ENCODE assay signal across 30 cellular contexts in genomic region chr11:64472593-64473455, GRCh38.
DNase-seq lines count a peak whose midpoint lies in the region; ATAC-seq, FAIRE-seq and TF ChIP-seq lines count a peak whose summit lies in the region.
"Had no signal": no experiment of that assay in that cellular context is flagged by ENCODE, and none has a peak within 500 bp of the region (broad histone marks: within the 10 kb centered on the region; RNA-seq: fewer than 3 reads in every experiment).

No MANE protein-coding gene starts in this region.

- no peak overlapping the region for H3K4me3 Mint-ChIP-seq in neural progenitor cell
- H3K4me3 Mint-ChIP-seq: activated T-helper 1 cell treated with anti-CD3 and anti-CD28 coated beads, Interleukin-12 subunit alpha, Interleukin-12 subunit beta, Interleukin-2, Interleukin-4 antibody, amounts not matched to agents 30 ng/mL and 10 ng/mL and 1 ng/mL, durations not matched to agents 14 hours and 24 hours and 36 hours; stimulated activated naive CD8-positive, alpha-beta T cell treated with anti-CD3 and anti-CD28 coated beads, Interleukin-15, Interleukin-2, amounts not matched to agents 100 ng/mL and 50 ng/mL, for 24 hours had no signal

- CTCF ChIA-PET in HepG2 (lab: Yijun Ruan, JAX; ENCODE audit: low intra/inter-chr PET ratio, low total read pairs), result no interaction called here

- peaks cover 13% of the 10 kb centered on the region for H3K27me3 Mint-ChIP-seq in neural progenitor cell (ENCODE audit: insufficient read depth, low read depth)

- TF ChIP-seq POLR2A in HepG2 (IDR thresholded peaks at IDR 0.05; ENCODE audit: insufficient read depth in 1 of 2, low read depth in 2 of 2, low read length in 2 of 2) (no peak), prostate gland (IDR thresholded peaks at IDR 0.05) (no peak)

- peaks cover 6% of the 10 kb centered on the region for H3K4me1 Mint-ChIP-seq in neural progenitor cell

- TF ChIP-seq EP300 in Ishikawa (IDR thresholded peaks at IDR 0.05; ENCODE audit: borderline replicate concordance) (no peak), HepG2 (IDR thresholded peaks at IDR 0.05; ENCODE audit: low read depth in 2 of 2, low read length in 2 of 2) (no peak), HepG2 (CRISPR knock-in tag; IDR thresholded peaks at IDR 0.05; ENCODE audit: borderline replicate concordance) (no peak)

- intact Hi-C loops in HepG2 (cut with micrococcal nuclease; ENCODE audit: unreplicated experiment), result no loop called here
- intact Hi-C loops in prostate gland (cut with DNase I), result no loop called here

- BruUV-seq in HepG2 (replicated peaks; lab: Mats Ljungman, UMichigan), result no TSS peak

- H3K36me3 ChIP-seq in HepG2 (replicated peaks in 1 of 2; ENCODE audit: control insufficient read depth in 1 of 2, insufficient read depth in 2 of 2, low read length in 2 of 2) (no peaks in the 10 kb centered on the region), prostate gland (no peaks in the 10 kb centered on the region), neural progenitor cell (no peaks in the 10 kb centered on the region)
- H3K36me3 ChIP-seq: left lung, SJCRH30, spleen had no signal

- no peak for FAIRE-seq in HepG2 (lab: Jason Lieb, UNC)
- FAIRE-seq: bronchial epithelial cell, colon, GM18507, H54 had no signal

- H3K27ac Mint-ChIP-seq in neural progenitor cell, result no peak overlapping the region
- H3K27ac Mint-ChIP-seq: activated T-helper 1 cell treated with anti-CD3 and anti-CD28 coated beads, Interleukin-12 subunit alpha, Interleukin-12 subunit beta, Interleukin-2, Interleukin-4 antibody, amounts not matched to agents 30 ng/mL and 10 ng/mL and 1 ng/mL, durations not matched to agents 14 hours and 24 hours and 36 hours; stimulated activated naive CD8-positive, alpha-beta T cell treated with anti-CD3 and anti-CD28 coated beads, Interleukin-15, Interleukin-2, amounts not matched to agents 100 ng/mL and 50 ng/mL, for 24 hours had no signal

- DNase-seq in NCI-H69 (lab: John Stamatoyannopoulos, UW) (peak; percentile 62), astrocyte of the hippocampus (ENCODE audit: low read depth, low spot score) (peak; percentile 44), HepG2 (ENCODE audit: low spot score) (no peak), prostate gland (ENCODE audit: low spot score) (no peak), 8988T (no peak), neural progenitor cell (ENCODE audit: low spot score) (no peak)
- DNase-seq in activated CD4-positive, CD25-positive, alpha-beta regulatory T cell (lab: John Stamatoyannopoulos, UW), result no peak
- DNase-seq: activated CD4-positive, alpha-beta T cell treated with anti-CD3 and anti-CD28 coated beads, Interleukin-2, amount 50 U/mL, for 4 hours; activated CD8-positive, alpha-beta memory T cell treated with anti-CD3 and anti-CD28 coated beads, Interleukin-2, amount 50 U/mL, for 4 hours; activated naive CD4-positive, alpha-beta T cell treated with Interleukin-2 at 50 U/mL for 16 hours; effector CD8-positive, alpha-beta T cell; KBM-7; left lung; NCI-H1930; NCI-H2171 treated with DMSO at 0.1 percent for 48 hours; NCI-H524 treated with DMSO at 0.1 percent for 48 hours; right cardiac atrium; SJCRH30; spleen; stimulated activated CD8-positive, alpha-beta memory T cell treated with anti-CD3 and anti-CD28 coated beads, Interleukin-4, amount 100 ng/mL, for 48 hours; SW 1271; T1000; testis had no signal

- no peaks in the 10 kb centered on the region for H3K36me3 Mint-ChIP-seq in neural progenitor cell

- H3K4me3 ChIP-seq in HepG2 (replicated peaks in 1 of 3; ENCODE audit: insufficient read depth in 1 of 3, low read depth in 2 of 3, low read length in 3 of 3) (no peak overlapping the region), prostate gland (no peak overlapping the region), neural progenitor cell (no peak overlapping the region)
- H3K4me3 ChIP-seq: left lung, SJCRH30, spleen, testis had no signal

- H3K9me3 ChIP-seq in HepG2 (ENCODE audit: low read length), result no peaks in the 10 kb centered on the region
- H3K9me3 ChIP-seq in prostate gland, result no peaks in the 10 kb centered on the region
- no peaks in the 10 kb centered on the region for H3K9me3 ChIP-seq in neural progenitor cell (ENCODE audit: low read depth)
- H3K9me3 ChIP-seq: left lung, SJCRH30, testis had no signal

- no peaks in the 10 kb centered on the region for H3F3A ChIP-seq in neural progenitor cell (ENCODE audit: low read depth)

- H3K4me2 ChIP-seq in HepG2 (ENCODE audit: low read depth, low read length), result no peak overlapping the region
- H3K4me2 ChIP-seq in neural progenitor cell, result no peak overlapping the region

- no peak for TF ChIP-seq CTCF in HepG2 (CRISPR knock-in tag; IDR thresholded peaks at IDR 0.05)
- TF ChIP-seq CTCF in prostate gland (IDR thresholded peaks at IDR 0.05), result no peak
- TF ChIP-seq CTCF in neural progenitor cell (IDR thresholded peaks at IDR 0.05), result no peak

- POLR2A ChIA-PET in HepG2 (lab: Yijun Ruan, JAX), result no interaction called here

- H3K9ac ChIP-seq in HepG2 (ENCODE audit: insufficient read depth, low read depth, low read length) (no peak overlapping the region), neural progenitor cell (no peak overlapping the region)

- H3K9me3 Mint-ChIP-seq in neural progenitor cell, result peaks cover 5% of the 10 kb centered on the region
- H3K9me3 Mint-ChIP-seq: activated T-helper 1 cell treated with anti-CD3 and anti-CD28 coated beads, Interleukin-12 subunit alpha, Interleukin-12 subunit beta, Interleukin-2, Interleukin-4 antibody, amounts not matched to agents 30 ng/mL and 10 ng/mL and 1 ng/mL, durations not matched to agents 14 hours and 24 hours and 36 hours had no signal

- no peaks in the 10 kb centered on the region for H3K79me2 ChIP-seq in HepG2 (ENCODE audit: insufficient read depth, low read length)
- no peaks in the 10 kb centered on the region for H3K79me2 ChIP-seq in neural progenitor cell (ENCODE audit: low read depth)

- no peaks in the 10 kb centered on the region for H3K4me1 ChIP-seq in HepG2 (ENCODE audit: insufficient read depth, low read length)
- no peaks in the 10 kb centered on the region for H3K4me1 ChIP-seq in prostate gland (replicated peaks)
- H3K4me1 ChIP-seq in neural progenitor cell, result no peaks in the 10 kb centered on the region
- H3K4me1 ChIP-seq: left lung, spleen, testis had no signal

- H3K27ac ChIP-seq in HepG2 (ENCODE audit: extremely low read length, insufficient read depth, low read length) (no peak overlapping the region), prostate gland (no peak overlapping the region), neural progenitor cell (no peak overlapping the region)
- H3K27ac ChIP-seq: left lung, SJCRH30, spleen, testis had no signal

- H3K27me3 ChIP-seq in HepG2 (ENCODE audit: control insufficient read depth in 1 of 2, insufficient read depth in 2 of 2, low read length in 2 of 2) (peaks cover 9 to 43% of the 10 kb centered on the region in 2 experiments; a peak in 4 of 5 replicates), prostate gland (replicated peaks; ENCODE audit: insufficient read depth) (peaks cover 2% of the 10 kb centered on the region), neural progenitor cell (peaks cover 10% of the 10 kb centered on the region)
- H3K27me3 ChIP-seq: SJCRH30, testis had no signal

- no peak for ATAC-seq in HepG2
- ATAC-seq: left lung had no signal

- no peak overlapping the region for H2AFZ ChIP-seq in HepG2 (ENCODE audit: low read length)
- no peak overlapping the region for H2AFZ ChIP-seq in neural progenitor cell (replicated peaks)

- in situ Hi-C loops in HepG2 (cut with HindIII; ENCODE audit: extremely low pct_ligation_motif_present, low pct_unique_long_range_greater_than_20kb), result no loop called here

- TF ChIP-seq RAD21 in Ishikawa (IDR thresholded peaks at IDR 0.05; ENCODE audit: low read depth) (no peak), HepG2 (CRISPR knock-in tag; IDR thresholded peaks at IDR 0.05) (no peak)

- 20% methylated on average over 10 of the region's 10 CpGs for WGBS in HepG2 (ENCODE audit: low lambda C conversion rate)
- 82% methylated on average over 10 of the region's 10 CpGs for WGBS in prostate gland

- no peaks in the 10 kb centered on the region for H4K20me1 ChIP-seq in HepG2 (ENCODE audit: insufficient read depth, low read length)
- H4K20me1 ChIP-seq in neural progenitor cell (ENCODE audit: low read depth), result no peaks in the 10 kb centered on the region

TF ChIP-seq in Ishikawa, 13 proteins besides CTCF, POLR2A, EP300 and RAD21 (continues in another document):
- TF ChIP-seq TAF1 (IDR thresholded peaks at IDR 0.05; ENCODE audit: low read depth) (no peak), YY1 (IDR thresholded peaks at IDR 0.05; ENCODE audit: low read depth) (no peak), NFIC (IDR thresholded peaks at IDR 0.05) (0 out of 2 replicates have a peak, but pooled peaks have one; percentile 17), FOXM1 (IDR thresholded peaks at IDR 0.05; ENCODE audit: borderline replicate concordance, low read depth) (no peak), EGR1 (IDR thresholded peaks at IDR 0.05) (no peak), CEBPB (IDR thresholded peaks at IDR 0.05) (no peak), TEAD4 (IDR thresholded peaks at IDR 0.05) (no peak), ZBTB7A (IDR thresholded peaks at IDR 0.05; ENCODE audit: low read depth) (no peak), CREB1 (IDR thresholded peaks at IDR 0.05; ENCODE audit: low read depth) (no peak), TCF12 (IDR thresholded peaks at IDR 0.05; ENCODE audit: low read depth) (no peak)
- TF ChIP-seq, protein P1, sequence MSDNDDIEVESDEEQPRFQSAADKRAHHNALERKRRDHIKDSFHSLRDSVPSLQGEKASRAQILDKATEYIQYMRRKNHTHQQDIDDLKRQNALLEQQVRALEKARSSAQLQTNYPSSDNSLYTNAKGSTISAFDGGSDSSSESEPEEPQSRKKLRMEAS (IDR thresholded peaks at IDR 0.05), result 0 out of 2 replicates have a peak, but pooled peaks have one; percentile 25

TF ChIP-seq in HepG2, 621 proteins besides CTCF, POLR2A, EP300 and RAD21 (continues in another document):
- TF ChIP-seq MAFF (IDR thresholded peaks at IDR 0.05; ENCODE audit: low read depth, low read length) (peak; percentile 55; the same call in 1 of the 2 replicates), HMG20B (CRISPR knock-in tag; conservative IDR thresholded peaks at IDR 0.05) (no peak), ZNF251 (CRISPR knock-in tag; IDR thresholded peaks at IDR 0.05) (no peak), MAFK (conservative IDR thresholded peaks at IDR 0.05 in 1 of 2, IDR thresholded peaks at IDR 0.05 in 1 of 2; ENCODE audit: low read length in 2 of 2) (peak; percentile 61 to 80; a peak in 3 of 4 replicates), JDP2 (CRISPR knock-in tag; IDR thresholded peaks at IDR 0.05; ENCODE audit: borderline replicate concordance) (no peak), ZNF12 (CRISPR knock-in tag; IDR thresholded peaks at IDR 0.05) (peak; percentile 80)

Comparison
In these comparisons a context has a peak if more than half of its experiments do, and no peak if none do; other contexts are left out.
1. DNase-seq: peak in NCI-H69 (single experiment) and astrocyte of the hippocampus (single experiment); none in HepG2 (single experiment), prostate gland (single experiment), 8988T (single experiment), activated CD4-positive, CD25-positive, alpha-beta regulatory T cell (0 of 4) and neural progenitor cell (single experiment).